In the genomic region with DNA sequence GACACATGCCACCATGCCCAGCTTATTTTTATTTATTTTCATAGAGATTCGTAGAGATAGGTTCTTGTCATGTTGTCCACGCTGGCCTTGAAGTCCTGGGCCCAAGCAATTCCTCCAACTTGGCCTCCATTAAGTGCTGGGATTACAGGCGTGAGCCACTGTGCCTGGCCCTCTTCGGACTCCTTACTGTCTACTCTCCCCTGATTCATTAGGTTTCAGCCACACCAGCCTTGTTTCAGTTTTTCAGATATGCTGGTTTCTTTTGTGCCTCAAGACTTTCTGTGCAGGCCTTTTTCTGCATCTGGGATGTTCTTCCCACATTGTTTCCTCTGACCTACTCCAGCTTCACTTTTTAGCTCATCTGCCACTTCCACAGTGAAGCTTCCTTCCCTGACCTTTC, we compare ENCODE assay signal across 1 cellular context.
TF ChIP-seq lines count a peak whose summit lies in the region.

No MANE protein-coding gene starts in this region.

TF ChIP-seq in GM23338, 12 proteins besides CTCF, POLR2A, EP300 and RAD21 (continued from another document):
- TF ChIP-seq STAT1 (IDR thresholded peaks at IDR 0.05; ENCODE audit: unreplicated experiment) (no peak), EZH2 (IDR thresholded peaks at IDR 0.05; ENCODE audit: low read depth, unreplicated experiment) (no peak), CREB1 (CRISPR knock-in tag; IDR thresholded peaks at IDR 0.05; ENCODE audit: low read depth) (no peak), ZNF114 (CRISPR knock-in tag; IDR thresholded peaks at IDR 0.05) (no peak), ZNF331 (CRISPR knock-in tag; IDR thresholded peaks at IDR 0.05; ENCODE audit: low read depth) (no peak), NANOG (IDR thresholded peaks at IDR 0.05; ENCODE audit: borderline replicate concordance) (no peak)
- TF ChIP-seq, protein P1, sequence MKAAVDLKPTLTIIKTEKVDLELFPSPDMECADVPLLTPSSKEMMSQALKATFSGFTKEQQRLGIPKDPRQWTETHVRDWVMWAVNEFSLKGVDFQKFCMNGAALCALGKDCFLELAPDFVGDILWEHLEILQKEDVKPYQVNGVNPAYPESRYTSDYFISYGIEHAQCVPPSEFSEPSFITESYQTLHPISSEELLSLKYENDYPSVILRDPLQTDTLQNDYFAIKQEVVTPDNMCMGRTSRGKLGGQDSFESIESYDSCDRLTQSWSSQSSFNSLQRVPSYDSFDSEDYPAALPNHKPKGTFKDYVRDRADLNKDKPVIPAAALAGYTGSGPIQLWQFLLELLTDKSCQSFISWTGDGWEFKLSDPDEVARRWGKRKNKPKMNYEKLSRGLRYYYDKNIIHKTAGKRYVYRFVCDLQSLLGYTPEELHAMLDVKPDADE (IDR thresholded peaks at IDR 0.05) = no peak
- TF ChIP-seq, protein P2, sequence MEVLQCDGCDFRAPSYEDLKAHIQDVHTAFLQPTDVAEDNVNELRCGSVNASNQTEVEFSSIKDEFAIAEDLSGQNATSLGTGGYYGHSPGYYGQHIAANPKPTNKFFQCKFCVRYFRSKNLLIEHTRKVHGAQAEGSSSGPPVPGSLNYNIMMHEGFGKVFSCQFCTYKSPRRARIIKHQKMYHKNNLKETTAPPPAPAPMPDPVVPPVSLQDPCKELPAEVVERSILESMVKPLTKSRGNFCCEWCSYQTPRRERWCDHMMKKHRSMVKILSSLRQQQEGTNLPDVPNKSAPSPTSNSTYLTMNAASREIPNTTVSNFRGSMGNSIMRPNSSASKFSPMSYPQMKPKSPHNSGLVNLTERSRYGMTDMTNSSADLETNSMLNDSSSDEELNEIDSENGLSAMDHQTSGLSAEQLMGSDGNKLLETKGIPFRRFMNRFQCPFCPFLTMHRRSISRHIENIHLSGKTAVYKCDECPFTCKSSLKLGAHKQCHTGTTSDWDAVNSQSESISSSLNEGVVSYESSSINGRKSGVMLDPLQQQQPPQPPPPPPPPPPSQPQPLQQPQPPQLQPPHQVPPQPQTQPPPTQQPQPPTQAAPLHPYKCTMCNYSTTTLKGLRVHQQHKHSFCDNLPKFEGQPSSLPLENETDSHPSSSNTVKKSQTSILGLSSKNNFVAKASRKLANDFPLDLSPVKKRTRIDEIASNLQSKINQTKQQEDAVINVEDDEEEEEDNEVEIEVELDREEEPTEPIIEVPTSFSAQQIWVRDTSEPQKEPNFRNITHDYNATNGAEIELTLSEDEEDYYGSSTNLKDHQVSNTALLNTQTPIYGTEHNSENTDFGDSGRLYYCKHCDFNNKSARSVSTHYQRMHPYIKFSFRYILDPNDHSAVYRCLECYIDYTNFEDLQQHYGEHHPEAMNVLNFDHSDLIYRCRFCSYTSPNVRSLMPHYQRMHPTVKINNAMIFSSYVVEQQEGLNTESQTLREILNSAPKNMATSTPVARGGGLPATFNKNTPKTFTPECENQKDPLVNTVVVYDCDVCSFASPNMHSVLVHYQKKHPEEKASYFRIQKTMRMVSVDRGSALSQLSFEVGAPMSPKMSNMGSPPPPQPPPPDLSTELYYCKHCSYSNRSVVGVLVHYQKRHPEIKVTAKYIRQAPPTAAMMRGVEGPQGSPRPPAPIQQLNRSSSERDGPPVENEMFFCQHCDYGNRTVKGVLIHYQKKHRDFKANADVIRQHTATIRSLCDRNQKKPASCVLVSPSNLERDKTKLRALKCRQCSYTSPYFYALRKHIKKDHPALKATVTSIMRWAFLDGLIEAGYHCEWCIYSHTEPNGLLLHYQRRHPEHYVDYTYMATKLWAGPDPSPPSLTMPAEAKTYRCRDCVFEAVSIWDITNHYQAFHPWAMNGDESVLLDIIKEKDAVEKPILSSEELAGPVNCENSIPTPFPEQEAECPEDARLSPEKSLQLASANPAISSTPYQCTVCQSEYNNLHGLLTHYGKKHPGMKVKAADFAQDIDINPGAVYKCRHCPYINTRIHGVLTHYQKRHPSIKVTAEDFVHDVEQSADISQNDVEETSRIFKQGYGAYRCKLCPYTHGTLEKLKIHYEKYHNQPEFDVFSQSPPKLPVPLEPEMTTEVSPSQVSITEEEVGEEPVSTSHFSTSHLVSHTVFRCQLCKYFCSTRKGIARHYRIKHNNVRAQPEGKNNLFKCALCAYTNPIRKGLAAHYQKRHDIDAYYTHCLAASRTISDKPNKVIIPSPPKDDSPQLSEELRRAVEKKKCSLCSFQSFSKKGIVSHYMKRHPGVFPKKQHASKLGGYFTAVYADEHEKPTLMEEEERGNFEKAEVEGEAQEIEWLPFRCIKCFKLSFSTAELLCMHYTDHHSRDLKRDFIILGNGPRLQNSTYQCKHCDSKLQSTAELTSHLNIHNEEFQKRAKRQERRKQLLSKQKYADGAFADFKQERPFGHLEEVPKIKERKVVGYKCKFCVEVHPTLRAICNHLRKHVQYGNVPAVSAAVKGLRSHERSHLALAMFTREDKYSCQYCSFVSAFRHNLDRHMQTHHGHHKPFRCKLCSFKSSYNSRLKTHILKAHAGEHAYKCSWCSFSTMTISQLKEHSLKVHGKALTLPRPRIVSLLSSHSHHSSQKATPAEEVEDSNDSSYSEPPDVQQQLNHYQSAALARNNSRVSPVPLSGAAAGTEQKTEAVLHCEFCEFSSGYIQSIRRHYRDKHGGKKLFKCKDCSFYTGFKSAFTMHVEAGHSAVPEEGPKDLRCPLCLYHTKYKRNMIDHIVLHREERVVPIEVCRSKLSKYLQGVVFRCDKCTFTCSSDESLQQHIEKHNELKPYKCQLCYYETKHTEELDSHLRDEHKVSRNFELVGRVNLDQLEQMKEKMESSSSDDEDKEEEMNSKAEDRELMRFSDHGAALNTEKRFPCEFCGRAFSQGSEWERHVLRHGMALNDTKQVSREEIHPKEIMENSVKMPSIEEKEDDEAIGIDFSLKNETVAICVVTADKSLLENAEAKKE (CRISPR knock-in tag; IDR thresholded peaks at IDR 0.05) = no peak
